10 cellular contexts compared by ENCODE assay signal in genomic region chr15:66275352-66275751, GRCh38. TPM values are rescaled to one million over a fixed set of nuclear protein-coding genes. Genes with fewer than 3 reads are reported as not detected.
"Had no signal": no experiment of that assay in that cellular context is flagged by ENCODE, and none has a peak within 500 bp of the region (broad histone marks: within the 10 kb centered on the region; RNA-seq: fewer than 3 reads in every experiment).

No MANE protein-coding gene starts in this region.

- H3K27ac Mint-ChIP-seq: H9, HFFc6 had no signal

- H3K36me3 ChIP-seq: HAP-1 had no signal

- H3K27ac ChIP-seq: GM23248 had no signal

- ATAC-seq: HCT116 had no signal

- FAIRE-seq: H1, H54 had no signal

- H3K4me3 ChIP-seq: GM23248, HAP-1 had no signal

- H3K9me3 Mint-ChIP-seq: H9, HFFc6 had no signal

- H3K4me3 Mint-ChIP-seq: H9, HFFc6 had no signal

- DNase-seq: GM23248, GOT3, H7, H9, HCEC 1CT, HFFc6 had no signal

- H3K4me1 ChIP-seq: HAP-1 had no signal

- H3K9me3 ChIP-seq: HAP-1 had no signal

- H3K9ac ChIP-seq: GM23248 had no signal

- H2AFZ ChIP-seq: GM23248 had no signal

RNA-seq across cellular contexts. Expression of gene MEGF11, which starts 21.8 kb away (rescaled TPM):
- total RNA-seq: GM23248, HFFc6 had no signal
